30 cellular contexts compared by ENCODE assay signal in genomic region chr20:39092733-39093410, GRCh38.
"Had no signal": no experiment of that assay in that cellular context is flagged by ENCODE, and none has a peak within 500 bp of the region (broad histone marks: within the 10 kb centered on the region; RNA-seq: fewer than 3 reads in every experiment).

No MANE protein-coding gene starts in this region.

- H3K27me3 ChIP-seq: ovary, right lobe of liver, sigmoid colon, suprapubic skin, testis, transverse colon, upper lobe of right lung, uterus had no signal

- H3K27ac ChIP-seq: ovary, parathyroid adenoma, psoas muscle, right lobe of liver, sigmoid colon, suprapubic skin, testis, tibial artery, transverse colon, upper lobe of right lung, uterus had no signal

- H3K9me3 Mint-ChIP-seq: naive thymus-derived CD8-positive, alpha-beta T cell; natural killer cell treated with Interleukin-12 subunit alpha and Interleukin-12 subunit beta and Interleukin-15 and Interleukin-18, amount 100 ng/mL, for 72 hours; type B pancreatic cell had no signal

- DNase-seq: naive thymus-derived CD8-positive, alpha-beta T cell; nephron progenitor cell; occipital lobe; ovary; posterior cingulate gyrus; psoas muscle; right cardiac atrium; right lobe of liver; sigmoid colon; small intestine; stimulated activated CD4-positive, alpha-beta T cell treated with anti-CD3 and anti-CD28 coated beads, Interleukin-15, amount 100 ng/mL, for 24 hours; stimulated activated CD4-positive, alpha-beta T cell treated with anti-CD3 and anti-CD28 coated beads, Interleukin-2, amount 100 ng/mL, for 24 hours; stimulated activated CD4-positive, alpha-beta T cell treated with anti-CD3 and anti-CD28 coated beads, Interleukin-2, amount 100 ng/mL, for 48 hours; stimulated activated CD4-positive, alpha-beta T cell treated with anti-CD3 and anti-CD28 coated beads, Interleukin-4, amount 100 ng/mL, for 24 hours; stimulated activated naive CD4-positive, alpha-beta T cell; stimulated activated naive CD8-positive, alpha-beta T cell treated with anti-CD3 and anti-CD28 coated beads, Interleukin-15, amount 100 ng/mL, for 72 hours; stimulated activated naive CD8-positive, alpha-beta T cell treated with anti-CD3 and anti-CD28 coated beads, Interleukin-15, Interleukin-2, amounts not matched to agents 100 U/mL and 50 U/mL, for 24 hours; substantia nigra; testis; tibial artery; transverse colon; upper lobe of right lung; uterus had no signal

- H3K4me1 ChIP-seq: parathyroid adenoma, psoas muscle, right lobe of liver, sigmoid colon, suprapubic skin, testis, tibial artery, transverse colon, upper lobe of right lung, uterus had no signal

- H3K9me3 ChIP-seq: ovary, psoas muscle, right lobe of liver, sigmoid colon, suprapubic skin, testis, tibial artery, transverse colon, upper lobe of right lung, uterus had no signal

- H2AFZ ChIP-seq: parathyroid adenoma had no signal

- H3K9ac ChIP-seq: parathyroid adenoma had no signal

- H3K79me2 ChIP-seq: parathyroid adenoma had no signal

- H3K36me3 ChIP-seq: ovary, right lobe of liver, sigmoid colon, suprapubic skin, tibial artery, transverse colon, upper lobe of right lung, uterus had no signal

- H3K36me3 Mint-ChIP-seq: naive thymus-derived CD8-positive, alpha-beta T cell; natural killer cell treated with Interleukin-12 subunit alpha and Interleukin-12 subunit beta and Interleukin-15 and Interleukin-18, amount 100 ng/mL, for 72 hours; type B pancreatic cell had no signal

- H3K4me3 Mint-ChIP-seq: naive thymus-derived CD8-positive, alpha-beta T cell; natural killer cell treated with Interleukin-12 subunit alpha and Interleukin-12 subunit beta and Interleukin-15 and Interleukin-18, amount 100 ng/mL, for 72 hours; nephron progenitor cell; neural crest cell; stimulated activated effector memory CD8-positive, alpha-beta T cell treated with anti-CD3 and anti-CD28 coated beads, Interleukin-12 subunit alpha, Interleukin-12 subunit beta, amount 100 ng/mL, for 72 hours; stimulated activated naive CD8-positive, alpha-beta T cell treated with anti-CD3 and anti-CD28 coated beads, Interleukin-15, amount 100 ng/mL, for 72 hours; type B pancreatic cell had no signal

- H3K27ac Mint-ChIP-seq: naive thymus-derived CD8-positive, alpha-beta T cell; natural killer cell treated with Interleukin-12 subunit alpha and Interleukin-12 subunit beta and Interleukin-15 and Interleukin-18, amount 100 ng/mL, for 72 hours; nephron progenitor cell; progenitor cell of endocrine pancreas; stimulated activated effector memory CD8-positive, alpha-beta T cell treated with anti-CD3 and anti-CD28 coated beads, Interleukin-12 subunit alpha, Interleukin-12 subunit beta, amount 100 ng/mL, for 72 hours; type B pancreatic cell had no signal

- H3K4me3 ChIP-seq: ovary, psoas muscle, right lobe of liver, sigmoid colon, suprapubic skin, testis, tibial artery, transverse colon, upper lobe of right lung, uterus had no signal
